In genomic region chr6:13560651-13561044, GRCh38 we compare ENCODE assay signal across 14 cellular contexts. TPM values are rescaled to one million over a fixed set of nuclear protein-coding genes. Genes with fewer than 3 reads are reported as not detected.
DNase-seq lines count a peak whose midpoint lies in the region; ATAC-seq and TF ChIP-seq lines count a peak whose summit lies in the region.
"Had no signal": no experiment of that assay in that cellular context is flagged by ENCODE, and none has a peak within 500 bp of the region (broad histone marks: within the 10 kb centered on the region; RNA-seq: fewer than 3 reads in every experiment).

No MANE protein-coding gene starts in this region.

- H2AFZ ChIP-seq in GM23338 = peak overlapping the region; percentile 35; the same call in 1 of the 2 replicates

- no peak overlapping the region for H3K4me2 ChIP-seq in GM23338
- H3K4me2 ChIP-seq: BLaER1 had no signal

- H3K4me1 ChIP-seq in GM23338 (ENCODE audit: insufficient read depth) (peaks cover 16% of the 10 kb centered on the region), neutrophil (ENCODE audit: control insufficient read depth in 1 of 2, insufficient read depth in 1 of 2, low read depth in 1 of 2, low read length in 1 of 2) (peaks cover 20 to 22% of the 10 kb centered on the region in 2 experiments)
- H3K4me1 ChIP-seq: BLaER1 had no signal

- H3K27ac ChIP-seq in GM23338 (ENCODE audit: low read depth) = no peak overlapping the region
- peak overlapping the region; percentile 51 for H3K27ac ChIP-seq in neutrophil
- H3K27ac ChIP-seq: BLaER1, SK-N-MC had no signal

- ATAC-seq in GM23338 (peak; percentile 76), HG03045 (IDR thresholded peaks at IDR 0.05; ENCODE audit: unreplicated experiment) (no peak)

- H3K36me3 Mint-ChIP-seq in GM23338 (ENCODE audit: low read depth) = no peaks in the 10 kb centered on the region; the same call in 2 of the 3 replicates
- H3K36me3 Mint-ChIP-seq: CD8-positive, alpha-beta memory T cell had no signal

- no peak overlapping the region for H3K4me3 ChIP-seq in GM23338
- no peak overlapping the region for H3K4me3 ChIP-seq in NB4 (ENCODE audit: low read depth, low read length)
- no peak overlapping the region for H3K4me3 ChIP-seq in neutrophil (ENCODE audit: low read depth in 1 of 2, low read length in 1 of 2)
- H3K4me3 ChIP-seq: BLaER1, SK-N-MC had no signal

- no peaks in the 10 kb centered on the region for H3K27me3 ChIP-seq in GM23338 (ENCODE audit: insufficient read depth)
- no peaks in the 10 kb centered on the region for H3K27me3 ChIP-seq in neutrophil
- H3K27me3 ChIP-seq: BLaER1 had no signal

- H3K36me3 ChIP-seq in GM23338 (ENCODE audit: insufficient read depth) (no peaks in the 10 kb centered on the region), neutrophil (no peaks in the 10 kb centered on the region)
- H3K36me3 ChIP-seq: BLaER1 had no signal

- DNase-seq in GM23338 (ENCODE audit: low spot score) = peak; percentile 35
- peak; percentile 28 for DNase-seq in NB4 (ENCODE audit: low read depth)
- peak; percentile 59 for DNase-seq in iPS-NIHi11 (ENCODE audit: low spot score)
- DNase-seq in activated CD4-positive, CD25-positive, alpha-beta regulatory T cell (lab: John Stamatoyannopoulos, UW) = no peak
- DNase-seq in HT-29 (ENCODE audit: low spot score) = no peak
- DNase-seq: CD8-positive, alpha-beta memory T cell; DMS53; NCI-H2107; NCI-H345; T-helper 2 cell had no signal

- H3K27me3 Mint-ChIP-seq in GM23338 (ENCODE audit: insufficient read depth, low read depth, poor library complexity) = peaks cover 4% of the 10 kb centered on the region

- no peaks in the 10 kb centered on the region for H3K79me2 ChIP-seq in GM23338 (replicated peaks; ENCODE audit: insufficient read depth)

- no peaks in the 10 kb centered on the region for H3K9me3 Mint-ChIP-seq in GM23338
- H3K9me3 Mint-ChIP-seq: CD8-positive, alpha-beta memory T cell had no signal

- TF ChIP-seq CTCF in GM23338 (conservative IDR thresholded peaks at IDR 0.05; ENCODE audit: low read depth in 2 of 2) (no peak), NB4 (IDR thresholded peaks at IDR 0.05; ENCODE audit: low read depth, low read length) (no peak), neutrophil (IDR thresholded peaks at IDR 0.05) (no peak)

- no peaks in the 10 kb centered on the region for H3K9me3 ChIP-seq in neutrophil
- H3K9me3 ChIP-seq: BLaER1 had no signal

- H4K20me1 ChIP-seq in GM23338 (replicated peaks; ENCODE audit: insufficient read depth) = no peaks in the 10 kb centered on the region
- H4K20me1 ChIP-seq: BLaER1 had no signal

- H3K9me2 ChIP-seq in GM23338 (ENCODE audit: insufficient read depth) = no peaks in the 10 kb centered on the region

- no peak overlapping the region for H3K4me3 Mint-ChIP-seq in GM23338
- H3K4me3 Mint-ChIP-seq: CD8-positive, alpha-beta memory T cell had no signal

- no peaks in the 10 kb centered on the region for H3F3A ChIP-seq in GM23338 (replicated peaks; ENCODE audit: low read depth)

- H3K27ac Mint-ChIP-seq in GM23338 = no peak overlapping the region
- H3K27ac Mint-ChIP-seq: CD8-positive, alpha-beta memory T cell had no signal

- no peak for TF ChIP-seq POLR2A in NB4 (IDR thresholded peaks at IDR 0.05; ENCODE audit: extremely low read depth, insufficient read length)

- H3K4me1 Mint-ChIP-seq in GM23338 = peaks cover 20% of the 10 kb centered on the region
- H3K4me1 Mint-ChIP-seq: CD8-positive, alpha-beta memory T cell had no signal

TF ChIP-seq in GM23338, 12 proteins besides CTCF, POLR2A, EP300 and RAD21 (continues in another document):
- no peak for TF ChIP-seq POLR2AphosphoS5 (IDR thresholded peaks at IDR 0.05; ENCODE audit: low read depth)
- TF ChIP-seq NANOG (IDR thresholded peaks at IDR 0.05; ENCODE audit: borderline replicate concordance) = no peak
- no peak for TF ChIP-seq ZNF331 (CRISPR knock-in tag; IDR thresholded peaks at IDR 0.05; ENCODE audit: low read depth)
- no peak for TF ChIP-seq EZH2phosphoT487 (IDR thresholded peaks at IDR 0.05; ENCODE audit: unreplicated experiment)
- TF ChIP-seq EZH2 (IDR thresholded peaks at IDR 0.05; ENCODE audit: low read depth, unreplicated experiment) = no peak
- TF ChIP-seq ZNF114 (CRISPR knock-in tag; IDR thresholded peaks at IDR 0.05) = no peak
- no peak for TF ChIP-seq CREB1 (CRISPR knock-in tag; IDR thresholded peaks at IDR 0.05; ENCODE audit: low read depth)
- no peak for TF ChIP-seq REST (IDR thresholded peaks at IDR 0.05; ENCODE audit: unreplicated experiment)
- no peak for TF ChIP-seq JUNB (IDR thresholded peaks at IDR 0.05; ENCODE audit: unreplicated experiment)

RNA-seq across cellular contexts. Expression of gene SIRT5, which starts 13.8 kb away (rescaled TPM):
- 11.8 and 13.1 TPM in 2 replicates for total RNA-seq in GM23338 (2014; rRNA removed; shearing (Covaris generic))
- polyA plus RNA-seq in GM23338 (2016; fragmentation: Nextera tagmentation; extraction: Ambion mirVana) = 7.4 and 9.8 TPM in 2 replicates
- total RNA-seq in HT-29 (2014; rRNA removed; shearing (Covaris generic)) = 7.4 and 8.3 TPM in 2 replicates

RNA-seq across cellular contexts. Expression of gene NOL7, which starts 54.5 kb away (rescaled TPM):
- total RNA-seq in GM23338 (2014; rRNA removed; shearing (Covaris generic)) = 97.2 and 110 TPM in 2 replicates
- 251 and 253 TPM in 2 replicates for polyA plus RNA-seq in GM23338 (2016; fragmentation: Nextera tagmentation; extraction: Ambion mirVana)
- total RNA-seq in HT-29 (2014; rRNA removed; shearing (Covaris generic)) = 54.9 and 71.6 TPM in 2 replicates

Comparison
In these comparisons a context has a peak if more than half of its experiments do, and no peak if none do; other contexts are left out.
1. DNase-seq: peak in GM23338 (single experiment), NB4 (single experiment) and iPS-NIHi11 (single experiment); none in activated CD4-positive, CD25-positive, alpha-beta regulatory T cell (0 of 4) and HT-29 (single experiment).